In genomic region chr2:204545861-204546773, GRCh38 we compare ENCODE assay signal across 8 cellular contexts. TPM values are rescaled to one million over a fixed set of nuclear protein-coding genes. Genes with fewer than 3 reads are reported as not detected.
DNase-seq lines count a peak whose midpoint lies in the region; FAIRE-seq and TF ChIP-seq lines count a peak whose summit lies in the region.

No MANE protein-coding gene starts in this region.

- H3K27me3 ChIP-seq in MG63 (no peaks in the 10 kb centered on the region), ascending aorta (no peaks in the 10 kb centered on the region), keratinocyte (ENCODE audit: control insufficient read depth, extremely low read depth, insufficient read depth, low read length) (no peaks in the 10 kb centered on the region)

- peak; percentile 1 for DNase-seq in stimulated activated CD4-positive, alpha-beta T cell treated with anti-CD3 and anti-CD28 coated beads, Interleukin-12 subunit alpha, Interleukin-12 subunit beta, amount 100 ng/mL, for 4 hours
- no peak for DNase-seq in stimulated activated CD4-positive, alpha-beta T cell treated with anti-CD3 and anti-CD28 coated beads, Interleukin-1b, Interleukin-23, amount 100 ng/mL, for 48 hours
- DNase-seq in MG63 (peak; percentile 5), ascending aorta (ENCODE audit: low spot score in 2 of 2) (no peak), keratinocyte (ENCODE audit: low read depth, low spot score) (no peak), DMS114 treated with DMSO at 0.1 percent for 48 hours (lab: John Stamatoyannopoulos, UW; ENCODE audit: unreplicated experiment) (no peak), AG08395 (ENCODE audit: low spot score) (no peak)
- DNase-seq in stimulated activated CD8-positive, alpha-beta memory T cell treated with anti-CD3 and anti-CD28 coated beads, Interleukin-4, amount 100 ng/mL, for 48 hours: peak; percentile 24

- H3K36me3 ChIP-seq in MG63 (no peaks in the 10 kb centered on the region), ascending aorta (no peaks in the 10 kb centered on the region), keratinocyte (ENCODE audit: control insufficient read depth in 2 of 2, extremely low read depth in 1 of 2, insufficient read depth in 2 of 2, low read length in 2 of 2) (no peaks in the 10 kb centered on the region)

- H3K4me1 ChIP-seq in ascending aorta (peaks cover 0 to 16% of the 10 kb centered on the region in 2 donors), keratinocyte (ENCODE audit: control insufficient read depth, extremely low read depth, insufficient read depth, low read length) (peaks cover 16% of the 10 kb centered on the region)

- H3K9ac ChIP-seq in keratinocyte (ENCODE audit: control insufficient read depth, extremely low read depth, insufficient read depth, low read length): peak overlapping the region; percentile 57

- no peak for FAIRE-seq in keratinocyte (lab: Jason Lieb, UNC)

- H4K20me1 ChIP-seq in keratinocyte (ENCODE audit: control insufficient read depth, extremely low read depth, insufficient read depth, low read length): no peaks in the 10 kb centered on the region

- H3K79me2 ChIP-seq in keratinocyte (ENCODE audit: control insufficient read depth, insufficient read depth, low read length): no peaks in the 10 kb centered on the region

- H3K4me3 ChIP-seq in MG63 (peak overlapping the region; percentile 66), ascending aorta (peak overlapping the region; percentile 99), keratinocyte (ENCODE audit: control insufficient read depth in 2 of 3, extremely low read depth in 1 of 3, insufficient read depth in 2 of 3, low read depth in 1 of 3, low read length in 3 of 3) (peak overlapping the region; percentile 66 to 73 (median 72))

- H3K27ac ChIP-seq in ascending aorta (peak overlapping the region; percentile 91), keratinocyte (ENCODE audit: control insufficient read depth, insufficient read depth, low read length) (no peak overlapping the region)

- intact Hi-C loops in ascending aorta (cut with DNase I): loop anchor here (5.0 to 10.0 kb wide), 3 partner anchors 94 to 1139 kb away; partner anchors contain the start of gene NRP2

- H3K9me3 ChIP-seq in MG63 (no peaks in the 10 kb centered on the region), ascending aorta (no peaks in the 10 kb centered on the region), keratinocyte (ENCODE audit: control insufficient read depth, low read depth, low read length) (no peaks in the 10 kb centered on the region)

- TF ChIP-seq CTCF in ascending aorta (IDR thresholded peaks at IDR 0.05) (no peak), keratinocyte (optimal IDR thresholded peaks at IDR 0.05 in 1 of 3, IDR thresholded peaks at IDR 0.05 in 1 of 3, conservative IDR thresholded peaks at IDR 0.05 in 1 of 3; ENCODE audit: extremely low read depth in 1 of 3, insufficient read depth in 2 of 3, low read length in 3 of 3) (no peak)

- H2AFZ ChIP-seq in keratinocyte (ENCODE audit: control insufficient read depth, low read length): peak overlapping the region; percentile 66

- H3K9me1 ChIP-seq in keratinocyte (ENCODE audit: control insufficient read depth, extremely low read depth, insufficient read depth, low read length): no peaks in the 10 kb centered on the region

- dilution Hi-C loops in keratinocyte (cut with MboI; ENCODE audit: extremely low pct_ligation_motif_present, low sequenced_read_pairs): no loop called here

- H3K4me2 ChIP-seq in keratinocyte (ENCODE audit: control insufficient read depth, extremely low read depth, insufficient read depth, low read depth, low read length): peak overlapping the region; percentile 93

RNA-seq across cellular contexts. Expression of gene PARD3B, which starts 0.8 kb away (rescaled TPM):
- total RNA-seq in MG63 (2014; rRNA removed; shearing (Covaris generic); ENCODE audit: low replicate concordance): 4.5 and 6.2 TPM in 2 replicates
- total RNA-seq in ascending aorta: 9.5 TPM
- 0.77 to 1.4 TPM (median 1.2 TPM) in 3 replicates for polyA plus RNA-seq in keratinocyte
- polyA plus RNA-seq in keratinocyte (2011; ENCODE audit: low read depth): 4.7 TPM
- 1.1 and 1.6 TPM in 2 replicates for polyA plus RNA-seq in keratinocyte (2011; cell fraction: cytosol; rRNA removed)
- polyA plus RNA-seq in keratinocyte (2011; cell fraction: nucleus; rRNA removed): 2.7 and 3.0 TPM in 2 replicates
- 0.95 and 1.6 TPM in 2 replicates for polyA plus RNA-seq in keratinocyte (2012; ENCODE audit: low replicate concordance)
- 0.59 to 5.6 TPM (median 5.1 TPM) in 3 replicates for polyA minus RNA-seq in keratinocyte
- 3.6 TPM for polyA minus RNA-seq in keratinocyte (2011; cell fraction: cytosol; rRNA and poly(A)+ RNA removed)
- 9.0 and 18.9 TPM in 2 replicates for polyA minus RNA-seq in keratinocyte (2011; cell fraction: nucleus; rRNA and poly(A)+ RNA removed)

Comparison
In these comparisons a context has a peak if more than half of its experiments do, and no peak if none do; other contexts are left out.
1. DNase-seq: peak in stimulated activated CD4-positive, alpha-beta T cell treated with anti-CD3 and anti-CD28 coated beads, Interleukin-12 subunit alpha, Interleukin-12 subunit beta, amount 100 ng/mL, for 4 hours (single experiment), MG63 (single experiment) and stimulated activated CD8-positive, alpha-beta memory T cell treated with anti-CD3 and anti-CD28 coated beads, Interleukin-4, amount 100 ng/mL, for 48 hours (single experiment); none in stimulated activated CD4-positive, alpha-beta T cell treated with anti-CD3 and anti-CD28 coated beads, Interleukin-1b, Interleukin-23, amount 100 ng/mL, for 48 hours (single experiment), ascending aorta (0 of 2), keratinocyte (single experiment), DMS114 treated with DMSO at 0.1 percent for 48 hours (single experiment) and AG08395 (single experiment).
2. Peak in every context shown above with its lines, with median percentiles within 50 percentile points of each other: H3K4me3 ChIP-seq.